Comparison of ENCODE assay signal across 9 cellular contexts in the genomic region with DNA sequence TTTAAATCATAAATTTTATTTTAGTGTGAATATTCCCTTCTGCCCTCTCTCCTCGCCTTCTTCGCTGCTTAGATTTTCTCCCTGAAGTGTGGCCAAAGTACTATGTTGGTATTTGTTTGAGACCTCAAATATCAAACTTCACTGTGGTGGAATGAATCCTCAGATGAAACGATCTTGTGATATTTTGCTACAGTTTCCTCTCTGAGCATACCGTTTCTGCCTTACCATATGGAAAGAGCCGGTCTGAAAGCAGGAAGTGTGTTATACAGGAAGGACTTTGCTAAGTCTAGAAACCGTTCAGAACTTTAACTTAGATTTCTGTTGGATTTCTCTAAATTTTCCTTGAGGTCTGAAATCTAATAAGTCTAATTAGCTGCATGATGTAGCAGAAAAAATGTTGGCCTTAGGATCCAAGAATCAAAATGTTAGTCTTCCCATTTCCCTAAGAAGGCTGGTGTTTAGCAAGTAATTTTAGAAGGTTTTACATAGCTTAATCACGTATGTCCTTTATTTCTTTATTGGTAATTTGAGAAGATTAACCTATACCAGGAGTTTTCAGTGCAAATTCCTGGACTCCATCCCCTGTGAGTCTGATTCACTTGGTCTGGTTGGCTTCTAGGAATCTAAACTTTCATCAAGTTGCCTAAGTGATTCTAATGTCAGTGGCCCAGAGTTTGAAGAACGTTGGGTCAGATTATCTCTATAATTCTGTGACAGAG. TPM values are rescaled to one million over a fixed set of nuclear protein-coding genes. Genes with fewer than 3 reads are reported as not detected.
DNase-seq lines count a peak whose midpoint lies in the region; ATAC-seq lines count a peak whose summit lies in the region.
"Had no signal": no experiment of that assay in that cellular context is flagged by ENCODE, and none has a peak within 500 bp of the region (broad histone marks: within the 10 kb centered on the region; RNA-seq: fewer than 3 reads in every experiment).

No MANE protein-coding gene starts in this region.

- 69% methylated on average over 6 of the region's 8 CpGs for WGBS in mesenchymal stem cell

- DNase-seq in AML-193 (lab: John Stamatoyannopoulos, UW) (peak; percentile 11 to 16), mesenchymal stem cell (peak; percentile 54), Ammon's horn (ENCODE audit: low spot score) (no peak)
- peak; percentile 10 for DNase-seq in Jurkat, Clone E6-1 (ENCODE audit: low read depth, low spot score)
- DNase-seq in activated naive CD8-positive, alpha-beta T cell treated with anti-CD3 and anti-CD28 coated beads, Interleukin-2, amount 50 U/mL, for 24 hours = no peak
- DNase-seq: effector CD8-positive, alpha-beta T cell had no signal

- H2BK120ac ChIP-seq in mesenchymal stem cell (ENCODE audit: low read depth, low read length) = no peak overlapping the region

- peaks cover 48% of the 10 kb centered on the region for H3K4me1 Mint-ChIP-seq in activated naive CD8-positive, alpha-beta T cell treated with anti-CD3 and anti-CD28 coated beads, Interleukin-2, amount 50 U/mL, for 24 hours

- H3K27ac Mint-ChIP-seq in activated naive CD8-positive, alpha-beta T cell treated with anti-CD3 and anti-CD28 coated beads, Interleukin-2, amount 50 U/mL, for 24 hours = peak overlapping the region; percentile 79

- no peak overlapping the region for H2AFZ ChIP-seq in mesenchymal stem cell (ENCODE audit: low read depth, low read length)

- peak overlapping the region in 1 of 2 experiments; percentile 69 for H3K4ac ChIP-seq in mesenchymal stem cell (ENCODE audit: low read depth in 1 of 2, low read length in 2 of 2)

- ATAC-seq in activated naive CD8-positive, alpha-beta T cell treated with anti-CD3 and anti-CD28 coated beads, Interleukin-2, amount 50 U/mL, for 24 hours = peak; percentile 61
- ATAC-seq in GM21825 (IDR thresholded peaks at IDR 0.05; ENCODE audit: unreplicated experiment) (no peak), GM19397 (IDR thresholded peaks at IDR 0.05; ENCODE audit: unreplicated experiment) (no peak), HG02870 (IDR thresholded peaks at IDR 0.05; ENCODE audit: unreplicated experiment) (no peak)

- H3K27me3 Mint-ChIP-seq in activated naive CD8-positive, alpha-beta T cell treated with anti-CD3 and anti-CD28 coated beads, Interleukin-2, amount 50 U/mL, for 24 hours = no peaks in the 10 kb centered on the region

- H3K36me3 Mint-ChIP-seq in activated naive CD8-positive, alpha-beta T cell treated with anti-CD3 and anti-CD28 coated beads, Interleukin-2, amount 50 U/mL, for 24 hours (ENCODE audit: low read depth) = peaks cover 66% of the 10 kb centered on the region

- H3K79me1 ChIP-seq in mesenchymal stem cell (replicated peaks; ENCODE audit: low read length, poor library complexity, severe bottlenecking) = peaks cover 11% of the 10 kb centered on the region

- no peaks in the 10 kb centered on the region for H3K27me3 ChIP-seq in mesenchymal stem cell (ENCODE audit: control insufficient read depth in 1 of 2, insufficient read depth in 1 of 2, low read length in 2 of 2)

- H3K23ac ChIP-seq in mesenchymal stem cell (ENCODE audit: low read length in 2 of 2) = no peak overlapping the region

- peaks cover 7% of the 10 kb centered on the region for H3K9me3 ChIP-seq in mesenchymal stem cell (ENCODE audit: control insufficient read depth, low read length)

- peaks cover 7 to 71% of the 10 kb centered on the region in 2 experiments for H3K36me3 ChIP-seq in mesenchymal stem cell (ENCODE audit: control insufficient read depth in 1 of 2, insufficient read depth in 2 of 2, low read depth in 1 of 2, low read length in 2 of 2)

- H3K4me3 ChIP-seq in Jurkat, Clone E6-1 (ENCODE audit: low read length) = no peak overlapping the region
- no peak overlapping the region for H3K4me3 ChIP-seq in mesenchymal stem cell (ENCODE audit: insufficient read depth in 1 of 2, low read depth in 1 of 2, low read length in 2 of 2)

- no peak overlapping the region for H2AK5ac ChIP-seq in mesenchymal stem cell (ENCODE audit: low read length, severe bottlenecking)

- no peak overlapping the region for H3K18ac ChIP-seq in mesenchymal stem cell (ENCODE audit: low read depth in 1 of 2, low read length in 2 of 2)

- H3K14ac ChIP-seq in mesenchymal stem cell (ENCODE audit: low read length in 2 of 2) = no peak overlapping the region

- H2BK5ac ChIP-seq in mesenchymal stem cell (ENCODE audit: low read depth, low read length, poor library complexity, severe bottlenecking) = peak overlapping the region; percentile 73

- H3K4me1 ChIP-seq in mesenchymal stem cell (ENCODE audit: control insufficient read depth, insufficient read depth, low read depth, low read length) = peaks cover 2% of the 10 kb centered on the region

- no peak overlapping the region for H3K4me2 ChIP-seq in mesenchymal stem cell (ENCODE audit: low read length, poor library complexity, severe bottlenecking)

- no peak overlapping the region for H4K91ac ChIP-seq in mesenchymal stem cell (ENCODE audit: low read length)

- H3K9ac ChIP-seq in mesenchymal stem cell (ENCODE audit: low read length) = peak overlapping the region; percentile 44

- no peak overlapping the region for H4K8ac ChIP-seq in mesenchymal stem cell (ENCODE audit: low read length)

- H2BK12ac ChIP-seq in mesenchymal stem cell (ENCODE audit: low read length in 2 of 2) = no peak overlapping the region

- H3K27ac ChIP-seq in mesenchymal stem cell (ENCODE audit: low read length, poor library complexity, severe bottlenecking) = peak overlapping the region; percentile 77

- H3K4me3 Mint-ChIP-seq in activated naive CD8-positive, alpha-beta T cell treated with anti-CD3 and anti-CD28 coated beads, Interleukin-2, amount 50 U/mL, for 24 hours = peak overlapping the region; percentile 12

- peaks cover 7% of the 10 kb centered on the region for H3K9me3 Mint-ChIP-seq in activated naive CD8-positive, alpha-beta T cell treated with anti-CD3 and anti-CD28 coated beads, Interleukin-2, amount 50 U/mL, for 24 hours

- H2BK15ac ChIP-seq in mesenchymal stem cell (ENCODE audit: low read depth, poor library complexity, severe bottlenecking) = no peak overlapping the region

RNA-seq across cellular contexts. Expression of a gene that starts 30.7 kb away (rescaled TPM):
- 27.6 TPM for polyA plus RNA-seq in Jurkat, Clone E6-1 (2012; ENCODE audit: insufficient read depth, insufficient read length)
- 36.2 TPM for polyA plus RNA-seq in mesenchymal stem cell (2013, experiment 1 of 2)
- polyA plus RNA-seq in mesenchymal stem cell (2013, experiment 2 of 2) = 35.7 TPM

RNA-seq across cellular contexts. Expression of a gene that starts 31.5 kb away (rescaled TPM):
- polyA plus RNA-seq in Jurkat, Clone E6-1 (2012; ENCODE audit: insufficient read depth, insufficient read length) = 26.6 TPM
- 67.0 TPM for polyA plus RNA-seq in mesenchymal stem cell (2013, experiment 1 of 2)
- 67.2 TPM for polyA plus RNA-seq in mesenchymal stem cell (2013, experiment 2 of 2)

Comparison
In these comparisons a context has a peak if more than half of its experiments do, and no peak if none do; other contexts are left out.
1. DNase-seq: peak in AML-193 (2 of 2), Jurkat, Clone E6-1 (single experiment) and mesenchymal stem cell (single experiment); none in activated naive CD8-positive, alpha-beta T cell treated with anti-CD3 and anti-CD28 coated beads, Interleukin-2, amount 50 U/mL, for 24 hours (single experiment) and Ammon's horn (single experiment).